In genomic region chr4:185211641-185212040, GRCh38 we compare ENCODE assay signal across 11 cellular contexts. TPM values are rescaled to one million over a fixed set of nuclear protein-coding genes. Genes with fewer than 3 reads are reported as not detected.
DNase-seq lines count a peak whose midpoint lies in the region; ATAC-seq and TF ChIP-seq lines count a peak whose summit lies in the region.
"Had no signal": no experiment of that assay in that cellular context is flagged by ENCODE, and none has a peak within 500 bp of the region (broad histone marks: within the 10 kb centered on the region; RNA-seq: fewer than 3 reads in every experiment).

No MANE protein-coding gene starts in this region.

- peak overlapping the region; percentile 96 for H3K9ac ChIP-seq in muscle layer of colon (ENCODE audit: low read length)

- no peak for TF ChIP-seq CTCF in BE2C (IDR thresholded peaks at IDR 0.05; ENCODE audit: low read depth, low read length)
- no peak for TF ChIP-seq CTCF in HFFc6 (IDR thresholded peaks at IDR 0.05)
- TF ChIP-seq CTCF in astrocyte of the spinal cord (IDR thresholded peaks at IDR 0.05; ENCODE audit: low read depth, low read length) = no peak

- in situ Hi-C loops in astrocyte of the spinal cord (cut with HindIII; ENCODE audit: low sequenced_read_pairs) = no loop called here

- H3K27me3 ChIP-seq in BE2C (no peaks in the 10 kb centered on the region), muscle layer of colon (ENCODE audit: control insufficient read depth in 1 of 2, insufficient read depth in 2 of 2, low read length in 2 of 2) (no peaks in the 10 kb centered on the region)

- peak overlapping the region; percentile 80 for H3K27ac ChIP-seq in muscle layer of colon (ENCODE audit: low read depth, low read length)

- H3K9me3 Mint-ChIP-seq in HFFc6 = no peaks in the 10 kb centered on the region

- H3K4me3 ChIP-seq in BE2C (ENCODE audit: low read depth, low read length) (peak overlapping the region; percentile 78; the same call in 1 of the 2 replicates), astrocyte of the spinal cord (ENCODE audit: low read depth, low read length) (peak overlapping the region; percentile 78), muscle layer of colon (ENCODE audit: low read depth in 1 of 2, low read length in 2 of 2) (peak overlapping the region in 1 of 2 donors; percentile 97)

- H3K4me1 ChIP-seq in BE2C (no peaks in the 10 kb centered on the region; the same call in 1 of the 2 replicates), muscle layer of colon (ENCODE audit: insufficient read depth, low read length) (peaks cover 12% of the 10 kb centered on the region)

- DNase-seq in BE2C (no peak), HFFc6 (no peak), astrocyte of the spinal cord (ENCODE audit: low read depth, low spot score) (no peak), SHP77 (lab: John Stamatoyannopoulos, UW) (no peak)
- no peak for DNase-seq in stimulated activated CD4-positive, alpha-beta T cell treated with anti-CD3 and anti-CD28 coated beads, Interleukin-12 subunit alpha, Interleukin-12 subunit beta, amount 100 ng/mL, for 4 hours
- DNase-seq: anterior cingulate cortex, NCI-H2171 had no signal

- H3K27ac Mint-ChIP-seq in HFFc6 = no peak overlapping the region; the same call in 1 of the 2 replicates

- no peaks in the 10 kb centered on the region for H3K36me3 Mint-ChIP-seq in HFFc6 (ENCODE audit: low read depth)

- peaks cover 57% of the 10 kb centered on the region for H3K4me1 Mint-ChIP-seq in HFFc6 (ENCODE audit: low read depth)

- H3K9me3 ChIP-seq in BE2C (no peaks in the 10 kb centered on the region), muscle layer of colon (ENCODE audit: low read length) (no peaks in the 10 kb centered on the region)

- H3K4me3 Mint-ChIP-seq in HFFc6 = peak overlapping the region; percentile 96

- no peak for ATAC-seq in GM19452 (IDR thresholded peaks at IDR 0.05; ENCODE audit: unreplicated experiment)
- no peak for ATAC-seq in HG03460 (IDR thresholded peaks at IDR 0.05; ENCODE audit: unreplicated experiment)
- ATAC-seq: sciatic nerve had no signal

- H3K27me3 Mint-ChIP-seq in HFFc6 (ENCODE audit: insufficient read depth) = peaks cover 3% of the 10 kb centered on the region

- H3K36me3 ChIP-seq in BE2C (no peaks in the 10 kb centered on the region), muscle layer of colon (ENCODE audit: insufficient read depth, low read length) (no peaks in the 10 kb centered on the region)

RNA-seq across cellular contexts. Expression of gene SNX25, which starts 2.2 kb away (rescaled TPM):
- 2.3 TPM for polyA plus RNA-seq in BE2C (2012; ENCODE audit: insufficient read depth, insufficient read length, low read depth)
- 10 to 100 TPM; 19.4 to 40.2 (median 24.8) TPM for total RNA-seq in HFFc6 (2021; fragmentation: NEBNext Ultra II Directional; extraction: Animal tissue kit (Norgen Biotek cat#: 25700))

RNA-seq across cellular contexts. Expression of gene CFAP97, which starts 7.8 kb away (rescaled TPM):
- 19.4 TPM for polyA plus RNA-seq in BE2C (2012; ENCODE audit: insufficient read depth, insufficient read length, low read depth)
- 10 to 100 TPM; 35.0 to 44.0 (median 41.0) TPM for total RNA-seq in HFFc6 (2021; fragmentation: NEBNext Ultra II Directional; extraction: Animal tissue kit (Norgen Biotek cat#: 25700))
